Comparison of ENCODE assay signal across 8 cellular contexts in genomic region chr17:60526726-60527125, GRCh38. TPM values are rescaled to one million over a fixed set of nuclear protein-coding genes. Genes with fewer than 3 reads are reported as not detected.
DNase-seq lines count a peak whose midpoint lies in the region; ATAC-seq and TF ChIP-seq lines count a peak whose summit lies in the region.

No MANE protein-coding gene starts in this region.

- BruUV-seq in Panc1 (replicated peaks; lab: Mats Ljungman, UMichigan): TSS peak; percentile 94

- H3K4me1 ChIP-seq in Panc1 (ENCODE audit: control insufficient read depth, insufficient read depth, low read length) (peaks cover 4% of the 10 kb centered on the region; the same call in 1 of the 2 replicates), esophagus muscularis mucosa (peaks cover 27 to 40% (median 38%) of the 10 kb centered on the region in 4 donors), parathyroid adenoma (peaks cover 14% of the 10 kb centered on the region)

- TF ChIP-seq CTCF in Panc1 (IDR thresholded peaks at IDR 0.05) (no peak), esophagus muscularis mucosa (IDR thresholded peaks at IDR 0.05) (no peak), parathyroid adenoma (IDR thresholded peaks at IDR 0.05) (no peak)

- no peaks in the 10 kb centered on the region for H3K9me3 ChIP-seq in Panc1 (ENCODE audit: control insufficient read depth, insufficient read depth, low read depth, low read length)
- no peaks in the 10 kb centered on the region for H3K9me3 ChIP-seq in esophagus muscularis mucosa
- H3K9me3 ChIP-seq in parathyroid adenoma (ENCODE audit: control insufficient read depth, low read length): no peaks in the 10 kb centered on the region

- peaks cover 14% of the 10 kb centered on the region; the same call in 1 of the 2 replicates for H3K36me3 ChIP-seq in Panc1 (ENCODE audit: control insufficient read depth, insufficient read depth, low read length)
- no peaks in the 10 kb centered on the region for H3K36me3 ChIP-seq in esophagus muscularis mucosa
- H3K36me3 ChIP-seq in parathyroid adenoma (ENCODE audit: control insufficient read depth, insufficient read depth, low read length): no peaks in the 10 kb centered on the region

- peak overlapping the region; percentile 91 for H3K4me2 ChIP-seq in parathyroid adenoma (ENCODE audit: low read length)

- H3K79me2 ChIP-seq in parathyroid adenoma: peaks cover 37% of the 10 kb centered on the region

- H3K4me3 ChIP-seq in Panc1 (ENCODE audit: low read depth in 2 of 2, low read length in 2 of 2) (peak overlapping the region; percentile 75 to 99), esophagus muscularis mucosa (peak overlapping the region; percentile 83 to 98 (median 90)), parathyroid adenoma (ENCODE audit: low read depth, low read length) (peak overlapping the region; percentile 87)

- no peak overlapping the region for H3K9ac ChIP-seq in parathyroid adenoma

- no peak for TF ChIP-seq POLR2A in esophagus muscularis mucosa (IDR thresholded peaks at IDR 0.05; ENCODE audit: low read depth)

- peak overlapping the region; percentile 93 for H3K27ac ChIP-seq in Panc1 (ENCODE audit: low read length)
- H3K27ac ChIP-seq in esophagus muscularis mucosa (replicated peaks in 1 of 4): peak overlapping the region; percentile 98 to 100 (median 98)
- no peak overlapping the region for H3K27ac ChIP-seq in parathyroid adenoma

- H3K27me3 ChIP-seq in Panc1 (ENCODE audit: control insufficient read depth, insufficient read depth, low read length) (no peaks in the 10 kb centered on the region), esophagus muscularis mucosa (no peaks in the 10 kb centered on the region), parathyroid adenoma (ENCODE audit: control insufficient read depth, insufficient read depth, low read length) (no peaks in the 10 kb centered on the region)

- TF ChIP-seq EP300 in esophagus muscularis mucosa (IDR thresholded peaks at IDR 0.05): no peak

- POLR2A ChIA-PET in Panc1 (lab: Charles Lee): interaction anchor here (0.6 kb wide), 1 partner anchor 18 kb away, joined by 3 read pairs; no protein-coding TSS in a partner anchor

- in situ Hi-C loops in Panc1 (cut with HindIII; ENCODE audit: low pct_unique_long_range_greater_than_20kb, low sequenced_read_pairs): no loop called here

- 15% methylated on average over 6 of the region's 6 CpGs for WGBS in esophagus muscularis mucosa

- intact Hi-C loops in Panc1 (cut with micrococcal nuclease; ENCODE audit: unreplicated experiment) (no loop called here), esophagus muscularis mucosa (cut with DNase I) (loop anchor here (10.0 kb wide), 1 partner anchor 62 kb away; no protein-coding TSS in a partner anchor)

- ATAC-seq in Panc1 (no peak), GM18868 (IDR thresholded peaks at IDR 0.05; ENCODE audit: unreplicated experiment) (no peak)

- peak; percentile 28 for DNase-seq in ELR (ENCODE audit: low read depth)
- no peak for DNase-seq in Panc1 (ENCODE audit: low read depth, low spot score)
- peak; percentile 3 for DNase-seq in esophagus muscularis mucosa (ENCODE audit: extremely low spot score)
- DNase-seq in cerebellar cortex (ENCODE audit: low spot score): no peak
- no peak for DNase-seq in OCI-M1 (lab: John Stamatoyannopoulos, UW)
- DNase-seq in central memory CD4-positive, alpha-beta T cell: no peak

- peak overlapping the region; percentile 100 for H2AFZ ChIP-seq in parathyroid adenoma

- CTCF ChIA-PET in Panc1 (lab: Charles Lee): no interaction called here

RNA-seq across cellular contexts. Expression of gene APPBP2, which starts 0.7 kb away (rescaled TPM):
- total RNA-seq in Panc1 (2021; ENCODE audit: unreplicated experiment): 25.8 TPM
- 8.7 TPM for polyA plus RNA-seq in Panc1 (2012; ENCODE audit: insufficient read length)
- total RNA-seq in esophagus muscularis mucosa: 10 to 100 TPM; 24.9 to 35.4 (median 27.9) TPM

Comparison
In these comparisons a context has a peak if more than half of its experiments do, and no peak if none do; other contexts are left out.
1. DNase-seq: peak in ELR (single experiment) and esophagus muscularis mucosa (single experiment); none in Panc1 (single experiment), cerebellar cortex (single experiment), OCI-M1 (single experiment) and central memory CD4-positive, alpha-beta T cell (single experiment).
2. Peak in every context shown above with its lines, with median percentiles within 50 percentile points of each other: H3K4me3 ChIP-seq.